19 cellular contexts compared by ENCODE assay signal in genomic region chr19:38045554-38046253, GRCh38.
DNase-seq lines count a peak whose midpoint lies in the region; ATAC-seq, FAIRE-seq and TF ChIP-seq lines count a peak whose summit lies in the region.
"Had no signal": no experiment of that assay in that cellular context is flagged by ENCODE, and none has a peak within 500 bp of the region (broad histone marks: within the 10 kb centered on the region; RNA-seq: fewer than 3 reads in every experiment).

No MANE protein-coding gene starts in this region.

- peak overlapping the region; percentile 99 for H3K27ac ChIP-seq in GM12878 (ENCODE audit: control insufficient read depth, insufficient read depth)
- H3K27ac ChIP-seq: A549, cardiac muscle cell, KMS-11 had no signal

- TF ChIP-seq CTCF in GM12878 (IDR thresholded peaks at IDR 0.05 in 2 of 3, conservative IDR thresholded peaks at IDR 0.05 in 1 of 3; ENCODE audit: control insufficient read depth in 2 of 3, extremely low read depth in 1 of 3, insufficient read depth in 1 of 3, low read depth in 3 of 3, low read length in 3 of 3): no peak

- H3K9ac ChIP-seq in GM12878 (ENCODE audit: control insufficient read depth, insufficient read depth, low read length): peak overlapping the region; percentile 87
- H3K9ac ChIP-seq: KMS-11 had no signal

- DNase-seq in activated CD4-positive, alpha-beta T cell treated with anti-CD3 and anti-CD28 coated beads, Interleukin-2, amount 10 ng/mL, durations not matched to agents 7 days and 5 days: no peak
- no peak for DNase-seq in activated CD4-positive, alpha-beta T cell treated with anti-CD3 and anti-CD28 coated beads for 1 hour
- DNase-seq in GM12878 (ENCODE audit: low read depth, low spot score): no peak
- DNase-seq in stimulated activated effector memory CD8-positive, alpha-beta T cell treated with anti-CD3 and anti-CD28 coated beads, Interleukin-12 subunit alpha, Interleukin-12 subunit beta, amount 100 ng/mL, for 72 hours (ENCODE audit: low spot score in 2 of 2): no peak
- DNase-seq in putamen (ENCODE audit: low spot score): no peak
- DNase-seq in NAMALWA (ENCODE audit: low spot score): no peak
- DNase-seq in occipital lobe (lab: John Stamatoyannopoulos, UW): no peak
- DNase-seq: activated gamma-delta T cell; foreskin melanocyte; GF-D8; NCI-H187; stimulated activated CD4-positive, alpha-beta T cell treated with anti-CD3 and anti-CD28 coated beads, Interleukin-2, amount 100 ng/mL, for 48 hours had no signal

- 38% methylated on average over 15 of the region's 15 CpGs for WGBS in GM12878 (ENCODE audit: insufficient coverage, insufficient replicate concordance, low lambda C conversion rate, missing lambda C conversion rate)

- CTCF ChIA-PET in activated CD4-positive, alpha-beta T cell treated with anti-CD3 and anti-CD28 coated beads, Interleukin-2, amount 10 ng/mL, durations not matched to agents 7 days and 5 days (lab: Charles Lee): interaction anchor here (1.1 kb wide), 1 partner anchor 14 kb away, joined by 5 read pairs; no protein-coding TSS in a partner anchor
- CTCF ChIA-PET in GM12878 (lab: Yijun Ruan, JAX): interaction anchor here (0.6 to 10.7 kb wide), 10 partner anchors 9 to 316 kb away, joined by 3 to 138 read pairs (median 4); partner anchors contain the start of genes SIPA1L3 and WDR87

- no peaks in the 10 kb centered on the region for H4K20me1 ChIP-seq in GM12878 (ENCODE audit: control insufficient read depth, insufficient read depth)

- peak overlapping the region; percentile 66 for H3K27ac Mint-ChIP-seq in activated CD4-positive, alpha-beta T cell treated with anti-CD3 and anti-CD28 coated beads, Interleukin-2, amount 10 ng/mL, durations not matched to agents 7 days and 5 days
- peak overlapping the region; percentile 93 for H3K27ac Mint-ChIP-seq in stimulated activated effector memory CD8-positive, alpha-beta T cell treated with anti-CD3 and anti-CD28 coated beads, Interleukin-12 subunit alpha, Interleukin-12 subunit beta, amount 100 ng/mL, for 72 hours

- peaks cover 53% of the 10 kb centered on the region for H3K4me1 Mint-ChIP-seq in activated CD4-positive, alpha-beta T cell treated with anti-CD3 and anti-CD28 coated beads, Interleukin-2, amount 10 ng/mL, durations not matched to agents 7 days and 5 days
- peaks cover 39% of the 10 kb centered on the region for H3K4me1 Mint-ChIP-seq in stimulated activated effector memory CD8-positive, alpha-beta T cell treated with anti-CD3 and anti-CD28 coated beads, Interleukin-12 subunit alpha, Interleukin-12 subunit beta, amount 100 ng/mL, for 72 hours

- peaks cover 51% of the 10 kb centered on the region for H3K79me2 ChIP-seq in GM12878 (ENCODE audit: control insufficient read depth, insufficient read depth, low read length)

- RAD21 ChIA-PET in GM12878 (lab: Charles Lee; ENCODE audit: unreplicated experiment): interaction anchor here (1.0 to 9.8 kb wide), 12 partner anchors 11 to 143 kb away, joined by 3 to 122 read pairs (median 16); partner anchors contain the start of genes SIPA1L3 and WDR87

- peaks cover 58% of the 10 kb centered on the region for H3K4me1 ChIP-seq in GM12878 (ENCODE audit: control insufficient read depth, insufficient read depth, low read length)
- H3K4me1 ChIP-seq: A549, HAP-1 had no signal

- FAIRE-seq in GM12878 (lab: Jason Lieb, UNC): no peak
- FAIRE-seq: A549 had no signal

- POLR2A ChIA-PET in activated CD4-positive, alpha-beta T cell treated with anti-CD3 and anti-CD28 coated beads, Interleukin-2, amount 10 ng/mL, durations not matched to agents 7 days and 5 days (lab: Charles Lee): no interaction called here
- POLR2A ChIA-PET in GM12878 (lab: Charles Lee): interaction anchor here (0.8 to 4.5 kb wide), 7 partner anchors 11 to 138 kb away, joined by 3 to 25 read pairs (median 3); partner anchors contain the start of genes SIPA1L3 and WDR87

- H3K27me3 Mint-ChIP-seq in activated CD4-positive, alpha-beta T cell treated with anti-CD3 and anti-CD28 coated beads, Interleukin-2, amount 10 ng/mL, durations not matched to agents 7 days and 5 days: no peaks in the 10 kb centered on the region

- TF ChIP-seq EP300 in GM12878 (IDR thresholded peaks at IDR 0.05; ENCODE audit: borderline replicate concordance in 1 of 2, control insufficient read depth in 1 of 2, low read depth in 2 of 2, low read length in 2 of 2): no peak

- ATAC-seq in HG03095 (IDR thresholded peaks at IDR 0.05; ENCODE audit: unreplicated experiment): peak; percentile 7
- ATAC-seq in GM12878: no peak
- ATAC-seq in stimulated activated effector memory CD8-positive, alpha-beta T cell treated with anti-CD3 and anti-CD28 coated beads, Interleukin-12 subunit alpha, Interleukin-12 subunit beta, amount 100 ng/mL, for 72 hours: no peak
- ATAC-seq: sciatic nerve had no signal

- H3K36me3 Mint-ChIP-seq in activated CD4-positive, alpha-beta T cell treated with anti-CD3 and anti-CD28 coated beads, Interleukin-2, amount 10 ng/mL, durations not matched to agents 7 days and 5 days (ENCODE audit: low read depth): no peaks in the 10 kb centered on the region
- no peaks in the 10 kb centered on the region for H3K36me3 Mint-ChIP-seq in stimulated activated effector memory CD8-positive, alpha-beta T cell treated with anti-CD3 and anti-CD28 coated beads, Interleukin-12 subunit alpha, Interleukin-12 subunit beta, amount 100 ng/mL, for 72 hours

- SMC1A ChIA-PET in GM12878 (lab: Charles Lee; ENCODE audit: uncharacterized antibody, unreplicated experiment): interaction anchor here (1.0 to 10.3 kb wide), 10 partner anchors 10 to 141 kb away, joined by 3 to 119 read pairs (median 6); partner anchors contain the start of genes SIPA1L3 and WDR87

- peaks cover 0 to 2% of the 10 kb centered on the region in 2 experiments; a peak in 1 of 4 replicates for H3K36me3 ChIP-seq in GM12878 (ENCODE audit: control insufficient read depth in 2 of 2, insufficient read depth in 2 of 2, low read length in 1 of 2)
- H3K36me3 ChIP-seq: cardiac muscle cell, HAP-1 had no signal

- H3K9me3 Mint-ChIP-seq in activated CD4-positive, alpha-beta T cell treated with anti-CD3 and anti-CD28 coated beads, Interleukin-2, amount 10 ng/mL, durations not matched to agents 7 days and 5 days: peaks cover 5% of the 10 kb centered on the region
- H3K9me3 Mint-ChIP-seq in stimulated activated effector memory CD8-positive, alpha-beta T cell treated with anti-CD3 and anti-CD28 coated beads, Interleukin-12 subunit alpha, Interleukin-12 subunit beta, amount 100 ng/mL, for 72 hours: no peaks in the 10 kb centered on the region

- no peaks in the 10 kb centered on the region for H3K27me3 ChIP-seq in GM12878 (replicated peaks in 1 of 2; ENCODE audit: control insufficient read depth in 2 of 2, insufficient read depth in 2 of 2, low read length in 1 of 2)
- H3K27me3 ChIP-seq: cardiac muscle cell had no signal

- TF ChIP-seq RAD21 in GM12878 (IDR thresholded peaks at IDR 0.05; ENCODE audit: insufficient read depth, low read depth, low read length): no peak

- H3K9me3 ChIP-seq in GM12878 (replicated peaks; ENCODE audit: control insufficient read depth, insufficient read depth, low read length): peaks cover 3% of the 10 kb centered on the region; the same call in 2 of the 3 replicates

- no peak overlapping the region; the same call in 1 of the 2 replicates for H2AFZ ChIP-seq in GM12878 (ENCODE audit: control insufficient read depth, low read depth, low read length)

- in situ Hi-C loops in GM12878 (cut with MboI): loop anchor here (5.0 kb wide), 1 partner anchor 133 kb away; no protein-coding TSS in a partner anchor

- no peak for TF ChIP-seq POLR2A in GM12878 (IDR thresholded peaks at IDR 0.05; ENCODE audit: low read depth, low read length)

- intact Hi-C loops in GM12878 (cut with micrococcal nuclease; ENCODE audit: unreplicated experiment): loop anchor here (5.0 kb wide), 1 partner anchor 83 kb away; no protein-coding TSS in a partner anchor

- BruUV-seq in GM12878 (replicated peaks; lab: Mats Ljungman, UMichigan): TSS peak; percentile 71

- H3K4me3 Mint-ChIP-seq in activated CD4-positive, alpha-beta T cell treated with anti-CD3 and anti-CD28 coated beads, Interleukin-2, amount 10 ng/mL, durations not matched to agents 7 days and 5 days: no peak overlapping the region
- no peak overlapping the region for H3K4me3 Mint-ChIP-seq in stimulated activated effector memory CD8-positive, alpha-beta T cell treated with anti-CD3 and anti-CD28 coated beads, Interleukin-12 subunit alpha, Interleukin-12 subunit beta, amount 100 ng/mL, for 72 hours

- H3K4me3 ChIP-seq in GM12878: peak overlapping the region; percentile 22; the same call in 1 of the 2 replicates
- H3K4me3 ChIP-seq: A549, cardiac muscle cell, HAP-1, lung had no signal

- peak overlapping the region; percentile 96 for H3K4me2 ChIP-seq in GM12878 (ENCODE audit: control insufficient read depth, insufficient read depth)
- H3K4me2 ChIP-seq: A549, KMS-11 had no signal

TF ChIP-seq in GM12878, 131 proteins besides CTCF, POLR2A, EP300 and RAD21 (continues in another document):
- no peak for TF ChIP-seq BCL11A (IDR thresholded peaks at IDR 0.05; ENCODE audit: low read depth, low read length)
- TF ChIP-seq ZNF217 (IDR thresholded peaks at IDR 0.05): no peak
- no peak for TF ChIP-seq E2F8 (IDR thresholded peaks at IDR 0.05; ENCODE audit: low read depth, partially characterized antibody)
- TF ChIP-seq STAT3 (IDR thresholded peaks at IDR 0.05; ENCODE audit: low read depth, low read length): no peak
- peak in 1 of 2 experiments; percentile 13; a peak in 1 of 3 replicates for TF ChIP-seq EGR1 (IDR thresholded peaks at IDR 0.05; ENCODE audit: borderline replicate concordance in 1 of 2, low read depth in 2 of 2, low read length in 2 of 2)
